ENCODE assay signal across 8 cellular contexts in the genomic region with DNA sequence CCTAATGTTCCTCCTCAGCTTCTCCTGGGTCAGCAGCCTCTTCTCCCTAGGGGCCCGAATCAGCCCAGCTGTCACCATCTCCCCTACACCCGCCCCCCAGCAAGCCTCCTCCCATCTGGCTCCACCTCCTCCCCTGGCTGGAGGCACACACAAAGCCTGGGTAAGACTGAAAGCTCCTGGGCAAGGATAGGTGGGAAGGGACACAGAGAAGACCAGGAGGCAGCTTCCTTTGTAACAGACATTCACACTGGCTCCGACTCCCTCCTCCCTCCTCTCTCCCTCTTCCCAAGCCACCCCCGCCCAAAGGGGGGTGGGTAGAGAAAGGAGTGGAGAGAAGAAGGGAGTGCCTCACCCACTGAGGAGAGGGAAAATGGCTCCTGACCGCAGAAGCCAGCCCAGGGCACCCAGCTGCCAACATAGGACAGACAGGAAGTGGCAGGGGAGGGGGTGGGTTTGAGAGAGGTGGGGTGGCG. TPM values are rescaled to one million over a fixed set of nuclear protein-coding genes. Genes with fewer than 3 reads are reported as not detected.
A peak's percentile ranks its signal among the peaks of the same experiment; 100 is the strongest.
DNase-seq lines count a peak whose midpoint lies in the region; ATAC-seq and TF ChIP-seq lines count a peak whose summit lies in the region.

No MANE protein-coding gene starts in this region.

- peak overlapping the region in 10 of 12 donors; percentile 30 to 100 (median 54) for H3K27ac ChIP-seq in heart left ventricle

- H3K27ac Mint-ChIP-seq in activated T-helper 2 cell treated with anti-CD3 and anti-CD28 coated beads, Interferon-gamma antibody, Interleukin-2, Interleukin-4, amounts not matched to agents 10 μg/mL and 5 μg/mL and 100 μg/mL, durations not matched to agents 14 hours and 24 hours and 36 hours, result peak overlapping the region; percentile 74
- peak overlapping the region; percentile 86 for H3K27ac Mint-ChIP-seq in stimulated activated memory B cell treated with anti-CD40 and anti-IgM and Interleukin-4, amounts not matched to agents 10 μg/mL and 1 μg/mL and 100 μg/mL, for 72 hours

- no peaks in the 10 kb centered on the region for H3K9me2 ChIP-seq in Loucy (replicated peaks; ENCODE audit: low read depth, low read length)

- no peak overlapping the region for H2AFZ ChIP-seq in Loucy (ENCODE audit: low read length)

- TF ChIP-seq POLR2A in heart left ventricle (IDR thresholded peaks at IDR 0.05), result no peak

- H3K27me3 Mint-ChIP-seq in activated T-helper 2 cell treated with anti-CD3 and anti-CD28 coated beads, Interferon-gamma antibody, Interleukin-2, Interleukin-4, amounts not matched to agents 10 μg/mL and 5 μg/mL and 100 μg/mL, durations not matched to agents 14 hours and 24 hours and 36 hours (ENCODE audit: low read depth), result no peaks in the 10 kb centered on the region
- no peaks in the 10 kb centered on the region for H3K27me3 Mint-ChIP-seq in stimulated activated memory B cell treated with anti-CD40 and anti-IgM and Interleukin-4, amounts not matched to agents 10 μg/mL and 1 μg/mL and 100 μg/mL, for 72 hours

- H3K4me1 Mint-ChIP-seq in activated T-helper 2 cell treated with anti-CD3 and anti-CD28 coated beads, Interferon-gamma antibody, Interleukin-2, Interleukin-4, amounts not matched to agents 10 μg/mL and 5 μg/mL and 100 μg/mL, durations not matched to agents 14 hours and 24 hours and 36 hours (ENCODE audit: low read depth), result peaks cover 34% of the 10 kb centered on the region
- peaks cover 42% of the 10 kb centered on the region for H3K4me1 Mint-ChIP-seq in stimulated activated memory B cell treated with anti-CD40 and anti-IgM and Interleukin-4, amounts not matched to agents 10 μg/mL and 1 μg/mL and 100 μg/mL, for 72 hours

- H3K36me3 ChIP-seq in Loucy (ENCODE audit: insufficient read depth, low read length), result peaks cover 45% of the 10 kb centered on the region
- peaks cover 0 to 63% (median 47%) of the 10 kb centered on the region in 9 donors for H3K36me3 ChIP-seq in heart left ventricle

- 17 to 26% (median 22%) methylated on average over 5 to 6 of the region's 6 CpGs for WGBS in heart left ventricle, 4 donors

- DNase-seq in Ammon's horn (ENCODE audit: low spot score) (peak; percentile 39), heart left ventricle (peak; percentile 64 to 80 (median 77)), SIG-M5 (lab: John Stamatoyannopoulos, UW) (no peak), NCI-H1436 treated with DMSO at 0.1 percent for 48 hours (lab: John Stamatoyannopoulos, UW) (no peak)
- no peak for DNase-seq in activated T-helper 2 cell treated with anti-CD3 and anti-CD28 coated beads, Interferon-gamma antibody, Interleukin-2, Interleukin-4, amounts not matched to agents 10 μg/mL and 5 μg/mL and 100 μg/mL, durations not matched to agents 14 hours and 24 hours and 36 hours (ENCODE audit: low spot score)

- TF ChIP-seq CTCF in Loucy (conservative IDR thresholded peaks at IDR 0.05; ENCODE audit: low read length) (no peak), heart left ventricle (IDR thresholded peaks at IDR 0.05) (no peak)

- H3K79me2 ChIP-seq in Loucy (ENCODE audit: insufficient read depth, low read length), result peaks cover 86% of the 10 kb centered on the region

- peak overlapping the region; percentile 96 for H3K9ac ChIP-seq in Loucy (ENCODE audit: low read depth, low read length, poor library complexity, severe bottlenecking)

- peak overlapping the region; percentile 71 for H3K4me3 Mint-ChIP-seq in activated T-helper 2 cell treated with anti-CD3 and anti-CD28 coated beads, Interferon-gamma antibody, Interleukin-2, Interleukin-4, amounts not matched to agents 10 μg/mL and 5 μg/mL and 100 μg/mL, durations not matched to agents 14 hours and 24 hours and 36 hours (ENCODE audit: low read depth)
- H3K4me3 Mint-ChIP-seq in stimulated activated memory B cell treated with anti-CD40 and anti-IgM and Interleukin-4, amounts not matched to agents 10 μg/mL and 1 μg/mL and 100 μg/mL, for 72 hours, result peak overlapping the region; percentile 65

- H3K9me3 Mint-ChIP-seq in activated T-helper 2 cell treated with anti-CD3 and anti-CD28 coated beads, Interferon-gamma antibody, Interleukin-2, Interleukin-4, amounts not matched to agents 10 μg/mL and 5 μg/mL and 100 μg/mL, durations not matched to agents 14 hours and 24 hours and 36 hours, result no peaks in the 10 kb centered on the region
- H3K9me3 Mint-ChIP-seq in stimulated activated memory B cell treated with anti-CD40 and anti-IgM and Interleukin-4, amounts not matched to agents 10 μg/mL and 1 μg/mL and 100 μg/mL, for 72 hours, result no peaks in the 10 kb centered on the region

- peaks cover 84% of the 10 kb centered on the region for H4K20me1 ChIP-seq in Loucy (ENCODE audit: insufficient read depth, low read length, poor library complexity, severe bottlenecking)

- ATAC-seq in heart left ventricle (peak in 2 of 4 donors; percentile 2 to 10), GM18511 (IDR thresholded peaks at IDR 0.05; ENCODE audit: unreplicated experiment) (no peak)
- no peak for ATAC-seq in stimulated activated memory B cell treated with anti-CD40 and anti-IgM and Interleukin-4, amounts not matched to agents 10 μg/mL and 1 μg/mL and 100 μg/mL, for 72 hours

- H3K4me3 ChIP-seq in Loucy (ENCODE audit: low read length, poor library complexity, severe bottlenecking) (peak overlapping the region; percentile 98), heart left ventricle (peak overlapping the region in 8 of 12 donors; percentile 10 to 97 (median 52))

- peaks cover 12% of the 10 kb centered on the region for H3F3A ChIP-seq in Loucy (ENCODE audit: low read depth)

- peaks cover 75% of the 10 kb centered on the region for H3K36me3 Mint-ChIP-seq in activated T-helper 2 cell treated with anti-CD3 and anti-CD28 coated beads, Interferon-gamma antibody, Interleukin-2, Interleukin-4, amounts not matched to agents 10 μg/mL and 5 μg/mL and 100 μg/mL, durations not matched to agents 14 hours and 24 hours and 36 hours (ENCODE audit: low read depth)
- H3K36me3 Mint-ChIP-seq in stimulated activated memory B cell treated with anti-CD40 and anti-IgM and Interleukin-4, amounts not matched to agents 10 μg/mL and 1 μg/mL and 100 μg/mL, for 72 hours, result peaks cover 67% of the 10 kb centered on the region

- H3K4me2 ChIP-seq in Loucy (ENCODE audit: low read depth, low read length, poor library complexity, severe bottlenecking), result peak overlapping the region; percentile 78

- peaks cover 49% of the 10 kb centered on the region for H3K4me1 ChIP-seq in Loucy (ENCODE audit: insufficient read depth, low read length, poor library complexity, severe bottlenecking)
- H3K4me1 ChIP-seq in heart left ventricle, result peaks cover 9 to 48% (median 41%) of the 10 kb centered on the region in 12 donors

- H3K9me3 ChIP-seq in Loucy (ENCODE audit: insufficient read depth, low read depth, low read length), result no peaks in the 10 kb centered on the region
- H3K9me3 ChIP-seq in heart left ventricle, result peaks cover 0 to under 1% (median 0%) of the 10 kb centered on the region in 12 donors

- H3K27me3 ChIP-seq in Loucy (ENCODE audit: insufficient read depth, low read length, poor library complexity, severe bottlenecking), result no peaks in the 10 kb centered on the region
- H3K27me3 ChIP-seq in heart left ventricle, result no peaks in the 10 kb centered on the region

- intact Hi-C loops in activated T-helper 2 cell treated with anti-CD3 and anti-CD28 coated beads, Interferon-gamma antibody, Interleukin-2, Interleukin-4, amounts not matched to agents 10 μg/mL and 5 μg/mL and 100 μg/mL, durations not matched to agents 14 hours and 24 hours and 36 hours (cut with micrococcal nuclease), result no loop called here
- intact Hi-C loops in heart left ventricle (cut with DNase I), result loop anchor here in 3 of 10 donors (5.0 kb wide), 2 partner anchors 36 to 41 kb away; partner anchors contain the start of gene NOP2 (in 2 of the 3)

RNA-seq across cellular contexts. Expression of gene CHD4, which starts 4.0 kb away (rescaled TPM):
- 343 and 351 TPM in 2 replicates for total RNA-seq in activated T-helper 2 cell treated with anti-CD3 and anti-CD28 coated beads, Interferon-gamma antibody, Interleukin-2, Interleukin-4, amounts not matched to agents 10 μg/mL and 5 μg/mL and 100 μg/mL, durations not matched to agents 14 hours and 24 hours and 36 hours
- total RNA-seq in heart left ventricle, result 100 to 1,000 TPM; 131 to 237 (median 160) TPM
- 100 to 1,000 TPM; 144 to 189 TPM for polyA plus RNA-seq in heart left ventricle

RNA-seq across cellular contexts. Expression of gene LPAR5, which starts 32.6 kb away (rescaled TPM):
- 3.6 and 4.1 TPM in 2 replicates for total RNA-seq in activated T-helper 2 cell treated with anti-CD3 and anti-CD28 coated beads, Interferon-gamma antibody, Interleukin-2, Interleukin-4, amounts not matched to agents 10 μg/mL and 5 μg/mL and 100 μg/mL, durations not matched to agents 14 hours and 24 hours and 36 hours
- total RNA-seq in heart left ventricle, result 10 to 100 TPM in 1 of 9 donors, 1 to 10 TPM in 8; 3.7 to 11.7 (median 4.8) TPM
- 1 to 10 TPM; 3.5 to 4.7 TPM for polyA plus RNA-seq in heart left ventricle

RNA-seq across cellular contexts. Expression of gene NOP2, which starts 35.0 kb away (rescaled TPM):
- 146 and 157 TPM in 2 replicates for total RNA-seq in activated T-helper 2 cell treated with anti-CD3 and anti-CD28 coated beads, Interferon-gamma antibody, Interleukin-2, Interleukin-4, amounts not matched to agents 10 μg/mL and 5 μg/mL and 100 μg/mL, durations not matched to agents 14 hours and 24 hours and 36 hours
- total RNA-seq in heart left ventricle, result 10 to 100 TPM; 12.9 to 23.8 (median 16.5) TPM
- 10 to 100 TPM; 15.4 to 30.1 TPM for polyA plus RNA-seq in heart left ventricle

RNA-seq across cellular contexts. Expression of gene ACRBP, which starts 44.1 kb away (rescaled TPM):
- 1.2 and 1.5 TPM in 2 replicates for total RNA-seq in activated T-helper 2 cell treated with anti-CD3 and anti-CD28 coated beads, Interferon-gamma antibody, Interleukin-2, Interleukin-4, amounts not matched to agents 10 μg/mL and 5 μg/mL and 100 μg/mL, durations not matched to agents 14 hours and 24 hours and 36 hours
- total RNA-seq in heart left ventricle, result 1 to 10 TPM in 4 of 9 donors, under 1 TPM in 4, not detected in 1; 0.32 to 7.2 (median 0.99) TPM
- under 1 TPM; 0.34 to 0.60 TPM for polyA plus RNA-seq in heart left ventricle

RNA-seq across cellular contexts. Expression of gene IFFO1, which starts 47.3 kb away (rescaled TPM):
- 15.5 and 16.6 TPM in 2 replicates for total RNA-seq in activated T-helper 2 cell treated with anti-CD3 and anti-CD28 coated beads, Interferon-gamma antibody, Interleukin-2, Interleukin-4, amounts not matched to agents 10 μg/mL and 5 μg/mL and 100 μg/mL, durations not matched to agents 14 hours and 24 hours and 36 hours
- total RNA-seq in heart left ventricle, result 10 to 100 TPM; 13.2 to 27.5 (median 15.0) TPM
- polyA plus RNA-seq in heart left ventricle, result 10 to 100 TPM; 10.3 to 15.4 TPM

Comparison
In these comparisons a context has a peak if more than half of its experiments do, and no peak if none do; other contexts are left out.
1. DNase-seq: peak in Ammon's horn (single experiment) and heart left ventricle (5 of 5); none in activated T-helper 2 cell treated with anti-CD3 and anti-CD28 coated beads, Interferon-gamma antibody, Interleukin-2, Interleukin-4, amounts not matched to agents 10 μg/mL and 5 μg/mL and 100 μg/mL, durations not matched to agents 14 hours and 24 hours and 36 hours (single experiment), SIG-M5 (single experiment) and NCI-H1436 treated with DMSO at 0.1 percent for 48 hours (single experiment).